1 cellular context compared by ENCODE assay signal in the genomic region with DNA sequence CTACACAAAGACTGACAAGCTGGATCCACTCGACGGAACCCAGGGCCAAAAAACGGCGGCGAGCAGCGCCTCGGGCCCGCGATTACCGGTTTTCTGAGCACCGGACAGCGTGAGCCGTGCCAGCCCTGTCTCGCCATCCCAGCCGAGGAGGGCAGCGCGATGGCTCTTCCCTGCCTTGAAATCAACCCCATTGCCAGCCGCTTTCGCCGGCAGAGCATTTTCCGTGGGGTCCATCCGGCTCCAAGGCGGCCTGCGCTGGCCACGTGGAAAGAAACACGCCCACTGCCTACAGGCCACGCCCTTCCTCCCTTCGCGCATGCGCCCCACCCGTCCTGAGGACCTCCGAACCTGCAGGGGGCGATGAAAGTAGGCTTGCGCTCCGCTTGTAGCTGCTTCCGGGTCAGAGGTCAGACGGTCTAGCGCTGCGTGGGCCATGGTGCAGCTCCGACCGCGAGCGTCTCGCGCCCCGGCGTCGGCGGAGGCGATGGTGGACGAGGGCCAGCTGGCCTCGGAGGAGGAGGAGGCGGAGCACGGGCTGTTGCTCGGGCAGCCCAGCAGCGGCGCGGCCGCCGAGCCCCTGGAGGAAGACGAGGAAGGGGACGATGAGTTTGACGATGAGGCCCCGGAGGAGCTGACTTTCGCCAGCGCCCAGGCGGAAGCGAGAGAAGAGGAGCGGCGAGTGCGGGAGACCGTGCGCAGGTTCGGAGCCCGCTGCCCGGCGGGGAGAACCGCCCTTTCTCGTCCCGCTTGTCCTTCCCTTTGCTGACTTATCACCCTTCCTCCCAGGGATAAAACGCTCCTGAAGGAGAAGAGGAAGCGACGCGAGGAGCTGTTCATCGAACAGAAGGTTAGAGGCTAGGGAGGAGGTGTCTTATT.
TF ChIP-seq lines count a peak whose summit lies in the region.

Gene NOL7 (plus strand): TSS at position 410 of the 876 bp plus-strand sequence. CDS start 24 bp downstream, at position 434.

TF ChIP-seq in K562, 482 proteins besides CTCF, POLR2A, EP300 and RAD21 (continued from another document and continues in another):
- TF ChIP-seq HDAC6 (IDR thresholded peaks at IDR 0.05; ENCODE audit: low read depth, low read length): no peak
- no peak for TF ChIP-seq ZNF133 (CRISPR knock-in tag; IDR thresholded peaks at IDR 0.05)
- TF ChIP-seq, protein P1, sequence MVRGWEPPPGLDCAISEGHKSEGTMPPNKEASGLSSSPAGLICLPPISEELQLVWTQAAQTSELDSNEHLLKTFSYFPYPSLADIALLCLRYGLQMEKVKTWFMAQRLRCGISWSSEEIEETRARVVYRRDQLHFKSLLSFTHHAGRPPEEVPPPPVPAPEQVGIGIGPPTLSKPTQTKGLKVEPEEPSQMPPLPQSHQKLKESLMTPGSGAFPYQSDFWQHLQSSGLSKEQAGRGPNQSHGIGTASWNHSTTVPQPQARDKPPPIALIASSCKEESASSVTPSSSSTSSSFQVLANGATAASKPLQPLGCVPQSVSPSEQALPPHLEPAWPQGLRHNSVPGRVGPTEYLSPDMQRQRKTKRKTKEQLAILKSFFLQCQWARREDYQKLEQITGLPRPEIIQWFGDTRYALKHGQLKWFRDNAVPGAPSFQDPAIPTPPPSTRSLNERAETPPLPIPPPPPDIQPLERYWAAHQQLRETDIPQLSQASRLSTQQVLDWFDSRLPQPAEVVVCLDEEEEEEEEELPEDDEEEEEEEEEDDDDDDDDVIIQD (CRISPR knock-in tag; IDR thresholded peaks at IDR 0.05): no peak
- peak; percentile 64 for TF ChIP-seq SMAD1 (IDR thresholded peaks at IDR 0.05; ENCODE audit: low read depth, low read length, partially characterized antibody)
- no peak for TF ChIP-seq IFI16 (CRISPR knock-in tag; IDR thresholded peaks at IDR 0.05)
- no peak for TF ChIP-seq ZNF3 (CRISPR knock-in tag; IDR thresholded peaks at IDR 0.05)
- TF ChIP-seq ZNF696 (CRISPR knock-in tag; conservative IDR thresholded peaks at IDR 0.05): no peak
- peak; percentile 94 for TF ChIP-seq POLR2B (IDR thresholded peaks at IDR 0.05; ENCODE audit: low read depth, partially characterized antibody)
- no peak for TF ChIP-seq SFPQ (IDR thresholded peaks at IDR 0.05; ENCODE audit: low read depth, low read length)
- TF ChIP-seq ZNF583 (CRISPR knock-in tag; IDR thresholded peaks at IDR 0.05): 0 out of 2 replicates have a peak, but pooled peaks have one; percentile 51
- peak; percentile 100 for TF ChIP-seq NR2C2 (CRISPR knock-in tag; IDR thresholded peaks at IDR 0.05)
- peak; percentile 100 for TF ChIP-seq NR2C2 (tag; IDR thresholded peaks at IDR 0.05)
- peak; percentile 86 for TF ChIP-seq LCOR (CRISPR knock-in tag; IDR thresholded peaks at IDR 0.05)
- peak; percentile 91; the same call in 1 of the 2 replicates for TF ChIP-seq CBFB (CRISPR knock-in tag; IDR thresholded peaks at IDR 0.05)
- peak; percentile 22 for TF ChIP-seq CHD1 (IDR thresholded peaks at IDR 0.05; ENCODE audit: low read length)
- TF ChIP-seq CBX1 (IDR thresholded peaks at IDR 0.05; ENCODE audit: low read depth): peak; percentile 73
- no peak for TF ChIP-seq SIRT6 (IDR thresholded peaks at IDR 0.05; ENCODE audit: low read depth, low read length)
- no peak for TF ChIP-seq EWSR1 (IDR thresholded peaks at IDR 0.05; ENCODE audit: borderline replicate concordance, low read depth, partially characterized antibody)
- peak; percentile 76 for TF ChIP-seq ZZZ3 (IDR thresholded peaks at IDR 0.05)
- peak; percentile 75 for TF ChIP-seq NFRKB (IDR thresholded peaks at IDR 0.05; ENCODE audit: low read depth)
- TF ChIP-seq KAT8 (IDR thresholded peaks at IDR 0.05; ENCODE audit: low read depth): no peak
- TF ChIP-seq SPI1 (IDR thresholded peaks at IDR 0.05; ENCODE audit: borderline replicate concordance, low read depth, low read length): no peak
- TF ChIP-seq MTF1 (CRISPR knock-in tag; IDR thresholded peaks at IDR 0.05; ENCODE audit: borderline replicate concordance): no peak
- peak; percentile 42; the same call in 1 of the 2 replicates for TF ChIP-seq BCOR (IDR thresholded peaks at IDR 0.05)
- TF ChIP-seq MAZ (CRISPR knock-in tag; conservative IDR thresholded peaks at IDR 0.05 in 1 of 2, IDR thresholded peaks at IDR 0.05 in 1 of 2): peak; percentile 70 to 92; a peak in 3 of 4 replicates
- TF ChIP-seq RBM15 (IDR thresholded peaks at IDR 0.05; ENCODE audit: insufficient read depth, low read length): no peak
- peak; percentile 47; the same call in 1 of the 2 replicates for TF ChIP-seq ZBTB7A (IDR thresholded peaks at IDR 0.05; ENCODE audit: borderline replicate concordance, control insufficient read depth, low read depth, low read length)
- no peak; the same call in 1 of the 2 replicates for TF ChIP-seq ZNF830 (CRISPR knock-in tag; IDR thresholded peaks at IDR 0.05)
- 0 out of 2 replicates have a peak, but pooled peaks have one; percentile 67 for TF ChIP-seq ZNF24 (IDR thresholded peaks at IDR 0.05)
- peak; percentile 89 for TF ChIP-seq ZNF511 (CRISPR knock-in tag; IDR thresholded peaks at IDR 0.05)
- peak; percentile 45; the same call in 1 of the 2 replicates for TF ChIP-seq GATAD2B (IDR thresholded peaks at IDR 0.05; ENCODE audit: borderline replicate concordance)
- no peak; the same call in 1 of the 2 replicates for TF ChIP-seq ZNF41 (CRISPR knock-in tag; conservative IDR thresholded peaks at IDR 0.05)
- peak; percentile 91 for TF ChIP-seq ATF7 (IDR thresholded peaks at IDR 0.05)
- peak; percentile 95 for TF ChIP-seq HDAC2 (IDR thresholded peaks at IDR 0.05)
- no peak for TF ChIP-seq XRCC4 (IDR thresholded peaks at IDR 0.05; ENCODE audit: extremely low read depth, insufficient read depth, insufficient read length)
- TF ChIP-seq MEF2A (IDR thresholded peaks at IDR 0.05; ENCODE audit: control insufficient read depth, low read depth, low read length): peak; percentile 66; the same call in 1 of the 2 replicates
- TF ChIP-seq CREB1 (IDR thresholded peaks at IDR 0.05): peak; percentile 84
- peak; percentile 84 for TF ChIP-seq CREB1 (CRISPR knock-in tag; IDR thresholded peaks at IDR 0.05)
- TF ChIP-seq NRF1 (conservative IDR thresholded peaks at IDR 0.05 in 1 of 2, IDR thresholded peaks at IDR 0.05 in 1 of 2): peak; percentile 95 to 97
- TF ChIP-seq ARID4B (CRISPR knock-in tag; IDR thresholded peaks at IDR 0.05): peak; percentile 100
- TF ChIP-seq EZH2 (IDR thresholded peaks at IDR 0.05; ENCODE audit: borderline replicate concordance, low read depth, low read length): no peak
- TF ChIP-seq, protein P2, sequence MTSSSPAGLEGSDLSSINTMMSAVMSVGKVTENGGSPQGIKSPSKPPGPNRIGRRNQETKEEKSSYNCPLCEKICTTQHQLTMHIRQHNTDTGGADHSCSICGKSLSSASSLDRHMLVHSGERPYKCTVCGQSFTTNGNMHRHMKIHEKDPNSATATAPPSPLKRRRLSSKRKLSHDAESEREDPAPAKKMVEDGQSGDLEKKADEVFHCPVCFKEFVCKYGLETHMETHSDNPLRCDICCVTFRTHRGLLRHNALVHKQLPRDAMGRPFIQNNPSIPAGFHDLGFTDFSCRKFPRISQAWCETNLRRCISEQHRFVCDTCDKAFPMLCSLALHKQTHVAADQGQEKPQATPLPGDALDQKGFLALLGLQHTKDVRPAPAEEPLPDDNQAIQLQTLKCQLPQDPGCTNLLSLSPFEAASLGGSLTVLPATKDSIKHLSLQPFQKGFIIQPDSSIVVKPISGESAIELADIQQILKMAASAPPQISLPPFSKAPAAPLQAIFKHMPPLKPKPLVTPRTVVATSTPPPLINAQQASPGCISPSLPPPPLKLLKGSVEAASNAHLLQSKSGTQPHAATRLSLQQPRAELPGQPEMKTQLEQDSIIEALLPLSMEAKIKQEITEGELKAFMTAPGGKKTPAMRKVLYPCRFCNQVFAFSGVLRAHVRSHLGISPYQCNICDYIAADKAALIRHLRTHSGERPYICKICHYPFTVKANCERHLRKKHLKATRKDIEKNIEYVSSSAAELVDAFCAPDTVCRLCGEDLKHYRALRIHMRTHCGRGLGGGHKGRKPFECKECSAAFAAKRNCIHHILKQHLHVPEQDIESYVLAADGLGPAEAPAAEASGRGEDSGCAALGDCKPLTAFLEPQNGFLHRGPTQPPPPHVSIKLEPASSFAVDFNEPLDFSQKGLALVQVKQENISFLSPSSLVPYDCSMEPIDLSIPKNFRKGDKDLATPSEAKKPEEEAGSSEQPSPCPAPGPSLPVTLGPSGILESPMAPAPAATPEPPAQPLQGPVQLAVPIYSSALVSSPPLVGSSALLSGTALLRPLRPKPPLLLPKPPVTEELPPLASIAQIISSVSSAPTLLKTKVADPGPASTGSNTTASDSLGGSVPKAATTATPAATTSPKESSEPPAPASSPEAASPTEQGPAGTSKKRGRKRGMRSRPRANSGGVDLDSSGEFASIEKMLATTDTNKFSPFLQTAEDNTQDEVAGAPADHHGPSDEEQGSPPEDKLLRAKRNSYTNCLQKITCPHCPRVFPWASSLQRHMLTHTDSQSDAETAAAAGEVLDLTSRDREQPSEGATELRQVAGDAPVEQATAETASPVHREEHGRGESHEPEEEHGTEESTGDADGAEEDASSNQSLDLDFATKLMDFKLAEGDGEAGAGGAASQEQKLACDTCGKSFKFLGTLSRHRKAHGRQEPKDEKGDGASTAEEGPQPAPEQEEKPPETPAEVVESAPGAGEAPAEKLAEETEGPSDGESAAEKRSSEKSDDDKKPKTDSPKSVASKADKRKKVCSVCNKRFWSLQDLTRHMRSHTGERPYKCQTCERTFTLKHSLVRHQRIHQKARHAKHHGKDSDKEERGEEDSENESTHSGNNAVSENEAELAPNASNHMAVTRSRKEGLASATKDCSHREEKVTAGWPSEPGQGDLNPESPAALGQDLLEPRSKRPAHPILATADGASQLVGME (CRISPR knock-in tag; IDR thresholded peaks at IDR 0.05): 0 out of 2 replicates have a peak, but pooled peaks have one; percentile 42
- TF ChIP-seq TFAP4 (CRISPR knock-in tag; IDR thresholded peaks at IDR 0.05; ENCODE audit: borderline replicate concordance): peak; percentile 99
- TF ChIP-seq STAT5A (IDR thresholded peaks at IDR 0.05; ENCODE audit: borderline replicate concordance, low read length): peak; percentile 39; the same call in 1 of the 2 replicates
- TF ChIP-seq, protein P3, sequence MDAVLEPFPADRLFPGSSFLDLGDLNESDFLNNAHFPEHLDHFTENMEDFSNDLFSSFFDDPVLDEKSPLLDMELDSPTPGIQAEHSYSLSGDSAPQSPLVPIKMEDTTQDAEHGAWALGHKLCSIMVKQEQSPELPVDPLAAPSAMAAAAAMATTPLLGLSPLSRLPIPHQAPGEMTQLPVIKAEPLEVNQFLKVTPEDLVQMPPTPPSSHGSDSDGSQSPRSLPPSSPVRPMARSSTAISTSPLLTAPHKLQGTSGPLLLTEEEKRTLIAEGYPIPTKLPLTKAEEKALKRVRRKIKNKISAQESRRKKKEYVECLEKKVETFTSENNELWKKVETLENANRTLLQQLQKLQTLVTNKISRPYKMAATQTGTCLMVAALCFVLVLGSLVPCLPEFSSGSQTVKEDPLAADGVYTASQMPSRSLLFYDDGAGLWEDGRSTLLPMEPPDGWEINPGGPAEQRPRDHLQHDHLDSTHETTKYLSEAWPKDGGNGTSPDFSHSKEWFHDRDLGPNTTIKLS (IDR thresholded peaks at IDR 0.05; ENCODE audit: borderline replicate concordance, low read depth): peak; percentile 95
